1 cellular context compared by ENCODE assay signal in genomic region chr12:25151476-25151875, GRCh38.
TF ChIP-seq lines count a peak whose summit lies in the region.

No MANE protein-coding gene starts in this region.

TF ChIP-seq in HEK293, 187 proteins besides CTCF, POLR2A, EP300 and RAD21 (continued from another document):
- no peak for TF ChIP-seq ZBTB10 (tag by site-specific recombination; IDR thresholded peaks at IDR 0.05)
